Comparison of ENCODE assay signal across 1 cellular context in genomic region chr6:67888886-67889681, GRCh38.
TF ChIP-seq lines count a peak whose summit lies in the region.

No MANE protein-coding gene starts in this region.

TF ChIP-seq in K562, 482 proteins besides CTCF, POLR2A, EP300 and RAD21 (continued from another document and continues in another):
- TF ChIP-seq PBX2 (CRISPR knock-in tag; IDR thresholded peaks at IDR 0.05; ENCODE audit: low read depth) (no peak), PBX2 (tag; conservative IDR thresholded peaks at IDR 0.05; ENCODE audit: low read depth) (peak; percentile 97), HMGXB4 (CRISPR knock-in tag; IDR thresholded peaks at IDR 0.05) (no peak), HMG20A (CRISPR knock-in tag; conservative IDR thresholded peaks at IDR 0.05) (no peak), ZNF431 (CRISPR knock-in tag; IDR thresholded peaks at IDR 0.05) (no peak), TEAD2 (tag; IDR thresholded peaks at IDR 0.05) (peak; percentile 68; the same call in 1 of the 2 replicates), KLF13 (tag; IDR thresholded peaks at IDR 0.05; ENCODE audit: borderline replicate concordance, low read depth) (peak; percentile 64; the same call in 1 of the 2 replicates), PTTG1 (tag; IDR thresholded peaks at IDR 0.05; ENCODE audit: low read depth) (peak; percentile 78), RBM39 (optimal IDR thresholded peaks at IDR 0.05; ENCODE audit: low read depth, low read length) (peak; percentile 92), GATAD2A (IDR thresholded peaks at IDR 0.05) (peak; percentile 82; the same call in 1 of the 2 replicates), NCOA2 (IDR thresholded peaks at IDR 0.05; ENCODE audit: partially characterized antibody in 2 of 2) (peak; percentile 96 to 98), CHD2 (IDR thresholded peaks at IDR 0.05; ENCODE audit: low read depth, low read length) (no peak; the same call in 1 of the 2 replicates), BCL6 (CRISPR knock-in tag; IDR thresholded peaks at IDR 0.05) (peak; percentile 74; the same call in 1 of the 2 replicates), FOXA3 (CRISPR knock-in tag; conservative IDR thresholded peaks at IDR 0.05 in 1 of 2, IDR thresholded peaks at IDR 0.05 in 1 of 2) (peak; percentile 77 to 90), HMG20B (CRISPR knock-in tag; IDR thresholded peaks at IDR 0.05) (no peak), ZBTB26 (CRISPR knock-in tag; IDR thresholded peaks at IDR 0.05) (no peak), JUND (IDR thresholded peaks at IDR 0.05; ENCODE audit: borderline replicate concordance, low read depth, low read length) (peak; percentile 84), JUND (tag; IDR thresholded peaks at IDR 0.05; ENCODE audit: borderline replicate concordance, low read depth, low read length) (peak; percentile 82; the same call in 2 of the 3 replicates), MTF1 (CRISPR knock-in tag; IDR thresholded peaks at IDR 0.05; ENCODE audit: borderline replicate concordance) (no peak), ZNF24 (IDR thresholded peaks at IDR 0.05) (peak; percentile 95), MCM2 (IDR thresholded peaks at IDR 0.05; ENCODE audit: low read depth) (no peak), DEAF1 (CRISPR knock-in tag; IDR thresholded peaks at IDR 0.05) (peak; percentile 23; the same call in 1 of the 2 replicates), ZNF512 (tag; IDR thresholded peaks at IDR 0.05) (no peak), EHMT2 (IDR thresholded peaks at IDR 0.05) (peak; percentile 45), MLLT1 (IDR thresholded peaks at IDR 0.05) (peak; percentile 99 to 100), TCF3 (CRISPR knock-in tag; IDR thresholded peaks at IDR 0.05) (peak; percentile 98), ZNF232 (CRISPR knock-in tag; IDR thresholded peaks at IDR 0.05) (no peak), CCAR2 (IDR thresholded peaks at IDR 0.05; ENCODE audit: low read depth, low read length) (no peak), LARP7 (IDR thresholded peaks at IDR 0.05) (no peak), SPI1 (IDR thresholded peaks at IDR 0.05; ENCODE audit: borderline replicate concordance, low read depth, low read length) (peak; percentile 79), CBFA2T3 (IDR thresholded peaks at IDR 0.05) (peak; percentile 97), ZNF316 (IDR thresholded peaks at IDR 0.05) (peak; percentile 68), CCNT2 (IDR thresholded peaks at IDR 0.05; ENCODE audit: borderline replicate concordance, extremely low read depth, insufficient read length, low read depth, low read length) (peak; percentile 98), ZBTB1 (CRISPR knock-in tag; IDR thresholded peaks at IDR 0.05; ENCODE audit: borderline replicate concordance, low read depth) (no peak), ZNF280B (CRISPR knock-in tag; IDR thresholded peaks at IDR 0.05) (0 out of 2 replicates have a peak, but pooled peaks have one; percentile 41), C11orf30 (IDR thresholded peaks at IDR 0.05; ENCODE audit: low read depth) (peak; percentile 61), CREM (IDR thresholded peaks at IDR 0.05; ENCODE audit: low read depth) (peak; percentile 89), ZBTB2 (IDR thresholded peaks at IDR 0.05) (peak; percentile 83; the same call in 1 of the 2 replicates), ZNF449 (CRISPR knock-in tag; IDR thresholded peaks at IDR 0.05) (peak; percentile 77), GTF2F1 (IDR thresholded peaks at IDR 0.05; ENCODE audit: low read depth, low read length) (peak; percentile 68; the same call in 1 of the 2 replicates), SMARCA5 (IDR thresholded peaks at IDR 0.05) (no peak), BRF1 (IDR thresholded peaks at IDR 0.05; ENCODE audit: borderline replicate concordance, extremely low read depth, insufficient read length) (no peak), E2F4 (CRISPR knock-in tag; IDR thresholded peaks at IDR 0.05; ENCODE audit: low read depth) (0 out of 2 replicates have a peak, but pooled peaks have one; percentile 33), CBX3 (IDR thresholded peaks at IDR 0.05; ENCODE audit: borderline replicate concordance in 1 of 2, low read length in 2 of 2) (peak in 1 of 2 experiments; percentile 43; a peak in 1 of 3 replicates), TCF7 (IDR thresholded peaks at IDR 0.05; ENCODE audit: borderline replicate concordance) (no peak; the same call in 1 of the 2 replicates), CEBPB (tag; IDR thresholded peaks at IDR 0.05) (peak; percentile 99), ZNF766 (CRISPR knock-in tag; conservative IDR thresholded peaks at IDR 0.05) (peak; percentile 92), POLR2AphosphoS2 (IDR thresholded peaks at IDR 0.05; ENCODE audit: low read length) (peak; percentile 70; the same call in 1 of the 2 replicates), SMARCC2 (IDR thresholded peaks at IDR 0.05; ENCODE audit: low read depth) (peak; percentile 74), HNRNPLL (IDR thresholded peaks at IDR 0.05; ENCODE audit: low read depth, low read length, poor library complexity, severe bottlenecking) (peak; percentile 49), FOXK2 (conservative IDR thresholded peaks at IDR 0.05 in 1 of 2, IDR thresholded peaks at IDR 0.05 in 1 of 2; ENCODE audit: low read depth in 2 of 2) (peak; percentile 89 to 91), PHF20 (IDR thresholded peaks at IDR 0.05; ENCODE audit: partially characterized antibody) (no peak), MTA1 (IDR thresholded peaks at IDR 0.05; ENCODE audit: borderline replicate concordance) (peak; percentile 76), U2AF1 (optimal IDR thresholded peaks at IDR 0.05; ENCODE audit: low read depth, low read length) (no peak), ZNF778 (CRISPR knock-in tag; IDR thresholded peaks at IDR 0.05) (no peak), SMAD2 (IDR thresholded peaks at IDR 0.05; ENCODE audit: low read depth, low read length) (no peak)
